1 cellular context compared by ENCODE assay signal in the genomic region with DNA sequence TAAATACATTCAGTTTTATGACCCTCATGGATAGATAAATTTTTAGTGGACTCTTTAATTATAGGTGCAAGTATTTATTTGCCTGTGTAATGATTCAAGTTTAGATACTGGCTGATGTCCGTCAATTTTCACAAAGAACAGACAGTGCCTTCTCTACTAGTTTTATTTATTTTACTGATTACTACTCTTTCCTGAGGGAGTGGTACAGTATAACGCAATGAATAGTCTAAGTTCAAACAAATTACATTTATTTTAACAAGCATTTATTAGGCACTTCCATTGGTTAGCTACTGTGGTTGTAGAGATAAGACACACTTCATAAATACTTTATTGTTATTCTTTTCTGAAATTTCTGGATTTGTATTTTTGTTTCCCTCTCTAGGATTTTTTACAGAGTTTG.
TF ChIP-seq lines count a peak whose summit lies in the region.

No MANE protein-coding gene starts in this region.

TF ChIP-seq in SK-N-SH, 30 proteins besides CTCF, POLR2A, EP300 and RAD21 (continued from another document):
- TF ChIP-seq, protein P1, sequence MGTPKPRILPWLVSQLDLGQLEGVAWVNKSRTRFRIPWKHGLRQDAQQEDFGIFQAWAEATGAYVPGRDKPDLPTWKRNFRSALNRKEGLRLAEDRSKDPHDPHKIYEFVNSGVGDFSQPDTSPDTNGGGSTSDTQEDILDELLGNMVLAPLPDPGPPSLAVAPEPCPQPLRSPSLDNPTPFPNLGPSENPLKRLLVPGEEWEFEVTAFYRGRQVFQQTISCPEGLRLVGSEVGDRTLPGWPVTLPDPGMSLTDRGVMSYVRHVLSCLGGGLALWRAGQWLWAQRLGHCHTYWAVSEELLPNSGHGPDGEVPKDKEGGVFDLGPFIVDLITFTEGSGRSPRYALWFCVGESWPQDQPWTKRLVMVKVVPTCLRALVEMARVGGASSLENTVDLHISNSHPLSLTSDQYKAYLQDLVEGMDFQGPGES (IDR thresholded peaks at IDR 0.05; ENCODE audit: low read depth, low read length), result no peak
- TF ChIP-seq SIN3A (IDR thresholded peaks at IDR 0.05; ENCODE audit: borderline replicate concordance, low read depth, low read length) (no peak), FOXJ3 (CRISPR knock-in tag; IDR thresholded peaks at IDR 0.05) (no peak), TAF1 (IDR thresholded peaks at IDR 0.05; ENCODE audit: borderline replicate concordance, low read depth, low read length) (no peak), GABPA (IDR thresholded peaks at IDR 0.05; ENCODE audit: low read depth) (no peak), POLR2AphosphoS5 (IDR thresholded peaks at IDR 0.05; ENCODE audit: low read depth, low read length) (no peak), FOSL2 (IDR thresholded peaks at IDR 0.05; ENCODE audit: borderline replicate concordance, low read depth) (no peak)
- TF ChIP-seq, protein P2, sequence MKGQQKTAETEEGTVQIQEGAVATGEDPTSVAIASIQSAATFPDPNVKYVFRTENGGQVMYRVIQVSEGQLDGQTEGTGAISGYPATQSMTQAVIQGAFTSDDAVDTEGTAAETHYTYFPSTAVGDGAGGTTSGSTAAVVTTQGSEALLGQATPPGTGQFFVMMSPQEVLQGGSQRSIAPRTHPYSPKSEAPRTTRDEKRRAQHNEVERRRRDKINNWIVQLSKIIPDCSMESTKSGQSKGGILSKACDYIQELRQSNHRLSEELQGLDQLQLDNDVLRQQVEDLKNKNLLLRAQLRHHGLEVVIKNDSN (IDR thresholded peaks at IDR 0.05; ENCODE audit: borderline replicate concordance, low read depth), result no peak
